In the genomic region with DNA sequence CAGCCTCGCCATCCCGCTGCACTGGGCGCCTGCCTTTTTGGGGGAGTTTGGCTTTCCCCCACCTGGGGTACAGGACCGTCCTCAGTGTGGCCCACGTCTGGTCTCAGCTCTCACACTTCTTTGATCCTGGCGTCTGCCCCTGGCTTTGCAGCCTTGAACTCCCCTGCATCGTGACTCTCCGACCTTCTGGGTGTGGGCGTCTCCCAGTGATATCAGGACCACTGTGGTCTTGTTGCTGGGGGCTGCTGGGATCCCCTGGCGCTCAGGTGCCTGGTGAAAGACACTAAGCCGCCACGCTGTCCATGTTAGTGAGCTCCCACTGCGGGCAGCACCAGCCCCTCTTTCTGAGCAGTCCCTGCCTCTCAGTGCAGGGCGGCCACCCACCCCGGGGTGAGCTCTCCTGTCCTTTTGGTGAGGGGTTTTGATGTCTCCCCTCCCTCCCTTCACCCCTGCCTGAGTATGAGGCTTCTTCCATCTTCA, we compare ENCODE assay signal across 1 cellular context.
TF ChIP-seq lines count a peak whose summit lies in the region.

No MANE protein-coding gene starts in this region.

TF ChIP-seq in H1, 55 proteins besides CTCF, POLR2A, EP300 and RAD21:
- TF ChIP-seq RNF2 (IDR thresholded peaks at IDR 0.05; ENCODE audit: borderline replicate concordance, low read depth, low read length, missing control alignments, poor library complexity, severe bottlenecking) (no peak), SUZ12 (IDR thresholded peaks at IDR 0.05; ENCODE audit: low read length) (no peak), GABPA (IDR thresholded peaks at IDR 0.05; ENCODE audit: borderline replicate concordance, insufficient read depth, low read length) (no peak), BACH1 (IDR thresholded peaks at IDR 0.05; ENCODE audit: low read length) (no peak), TAF7 (optimal IDR thresholded peaks at IDR 0.05; ENCODE audit: borderline replicate concordance, low read depth, low read length) (no peak), PHF8 (conservative IDR thresholded peaks at IDR 0.05; ENCODE audit: low read depth, low read length) (no peak), RFX5 (IDR thresholded peaks at IDR 0.05; ENCODE audit: borderline replicate concordance, low read depth, low read length) (no peak), GTF2F1 (IDR thresholded peaks at IDR 0.05; ENCODE audit: borderline replicate concordance, low read depth, low read length) (no peak), MAFK (IDR thresholded peaks at IDR 0.05; ENCODE audit: low read depth, low read length) (no peak), TEAD4 (IDR thresholded peaks at IDR 0.05; ENCODE audit: low read depth, low read length) (no peak), NANOG (IDR thresholded peaks at IDR 0.05; ENCODE audit: insufficient read depth, low read depth, low read length, poor library complexity, severe bottlenecking) (no peak), JUN (IDR thresholded peaks at IDR 0.05; ENCODE audit: low read depth, low read length) (no peak), CEBPB (IDR thresholded peaks at IDR 0.05; ENCODE audit: low read depth, low read length) (no peak), NRF1 (IDR thresholded peaks at IDR 0.05; ENCODE audit: low read depth, low read length) (no peak), BCL11A (IDR thresholded peaks at IDR 0.05; ENCODE audit: low read depth in 2 of 2, low read length in 2 of 2) (no peak), JUND (IDR thresholded peaks at IDR 0.05; ENCODE audit: low read length) (no peak)
- TF ChIP-seq, protein P1, sequence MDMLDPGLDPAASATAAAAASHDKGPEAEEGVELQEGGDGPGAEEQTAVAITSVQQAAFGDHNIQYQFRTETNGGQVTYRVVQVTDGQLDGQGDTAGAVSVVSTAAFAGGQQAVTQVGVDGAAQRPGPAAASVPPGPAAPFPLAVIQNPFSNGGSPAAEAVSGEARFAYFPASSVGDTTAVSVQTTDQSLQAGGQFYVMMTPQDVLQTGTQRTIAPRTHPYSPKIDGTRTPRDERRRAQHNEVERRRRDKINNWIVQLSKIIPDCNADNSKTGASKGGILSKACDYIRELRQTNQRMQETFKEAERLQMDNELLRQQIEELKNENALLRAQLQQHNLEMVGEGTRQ (IDR thresholded peaks at IDR 0.05; ENCODE audit: low read length) = no peak
- TF ChIP-seq, protein P2, sequence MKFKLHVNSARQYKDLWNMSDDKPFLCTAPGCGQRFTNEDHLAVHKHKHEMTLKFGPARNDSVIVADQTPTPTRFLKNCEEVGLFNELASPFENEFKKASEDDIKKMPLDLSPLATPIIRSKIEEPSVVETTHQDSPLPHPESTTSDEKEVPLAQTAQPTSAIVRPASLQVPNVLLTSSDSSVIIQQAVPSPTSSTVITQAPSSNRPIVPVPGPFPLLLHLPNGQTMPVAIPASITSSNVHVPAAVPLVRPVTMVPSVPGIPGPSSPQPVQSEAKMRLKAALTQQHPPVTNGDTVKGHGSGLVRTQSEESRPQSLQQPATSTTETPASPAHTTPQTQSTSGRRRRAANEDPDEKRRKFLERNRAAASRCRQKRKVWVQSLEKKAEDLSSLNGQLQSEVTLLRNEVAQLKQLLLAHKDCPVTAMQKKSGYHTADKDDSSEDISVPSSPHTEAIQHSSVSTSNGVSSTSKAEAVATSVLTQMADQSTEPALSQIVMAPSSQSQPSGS (IDR thresholded peaks at IDR 0.05; ENCODE audit: low read length) = no peak
